19 cellular contexts compared by ENCODE assay signal in genomic region chr7:101968720-101969466, GRCh38.
A peak's percentile ranks its signal among the peaks of the same experiment; 100 is the strongest.
DNase-seq lines count a peak whose midpoint lies in the region; ATAC-seq, FAIRE-seq and TF ChIP-seq lines count a peak whose summit lies in the region.
"Had no signal": no experiment of that assay in that cellular context is flagged by ENCODE, and none has a peak within 500 bp of the region (broad histone marks: within the 10 kb centered on the region; RNA-seq: fewer than 3 reads in every experiment).

No MANE protein-coding gene starts in this region.

- ATAC-seq in SK-N-SH treated with all-trans-retinoic acid at 6 μM for 48 hours, result no peak
- ATAC-seq in left colon, result peak; percentile 45
- ATAC-seq: GM12878 had no signal

- no peak for FAIRE-seq in H54 (lab: Jason Lieb, UNC)
- FAIRE-seq: GM12878 had no signal

- H3K4me1 ChIP-seq in SK-N-SH (ENCODE audit: control insufficient read depth in 1 of 2, insufficient read depth in 2 of 2, low read depth in 1 of 2, low read length in 1 of 2), result peaks cover 0 to 31% of the 10 kb centered on the region in 2 experiments; a peak in 1 of 4 replicates
- peaks cover 66% of the 10 kb centered on the region for H3K4me1 ChIP-seq in OCI-LY7 (ENCODE audit: insufficient read depth, low read length, poor library complexity, severe bottlenecking)
- H3K4me1 ChIP-seq in spleen, result peaks cover 0 to 4% (median 0%) of the 10 kb centered on the region in 6 donors
- no peaks in the 10 kb centered on the region for H3K4me1 ChIP-seq in stomach
- H3K4me1 ChIP-seq: SJSA1 had no signal

- no peak for TF ChIP-seq CTCF in SK-N-SH (IDR thresholded peaks at IDR 0.05)
- no peak for TF ChIP-seq CTCF in OCI-LY7 (conservative IDR thresholded peaks at IDR 0.05; ENCODE audit: low read length)
- no peak for TF ChIP-seq CTCF in spleen (IDR thresholded peaks at IDR 0.05 in 8 of 11, conservative IDR thresholded peaks at IDR 0.05 in 3 of 11)
- TF ChIP-seq CTCF in stomach (IDR thresholded peaks at IDR 0.05), result no peak

- H3K9me2 ChIP-seq in SK-N-SH, result no peaks in the 10 kb centered on the region
- H3K9me2 ChIP-seq in OCI-LY7 (ENCODE audit: insufficient read depth, low read length), result no peaks in the 10 kb centered on the region

- intact Hi-C loops in OCI-LY7 (cut with micrococcal nuclease; ENCODE audit: unreplicated experiment) (no loop called here), left colon (cut with DNase I, micrococcal nuclease) (no loop called here), spleen (cut with DNase I; ENCODE audit: low total_unique reads) (no loop called here), stomach (cut with DNase I; ENCODE audit: low total_unique reads) (no loop called here)

- H2AFZ ChIP-seq in SK-N-SH (ENCODE audit: low read depth) (no peak overlapping the region), OCI-LY7 (ENCODE audit: low read length) (no peak overlapping the region)

- H3K4me3 ChIP-seq in SK-N-SH (ENCODE audit: low read depth in 2 of 2, low read length in 1 of 2) (no peak overlapping the region), OCI-LY7 (ENCODE audit: low read depth, low read length, poor library complexity, severe bottlenecking) (peak overlapping the region; percentile 30), spleen (no peak overlapping the region), stomach (no peak overlapping the region)
- H3K4me3 ChIP-seq: GM12878, SJSA1 had no signal

- 0 out of 2 replicates have a peak, but pooled peaks have one; percentile 26 for TF ChIP-seq RAD21 in SK-N-SH (IDR thresholded peaks at IDR 0.05; ENCODE audit: low read length)

- BruUV-seq in OCI-LY7 (replicated peaks; lab: Mats Ljungman, UMichigan), result no TSS peak

- H3K27ac ChIP-seq in SK-N-SH (ENCODE audit: low read depth in 2 of 2, low read length in 1 of 2) (no peak overlapping the region; a peak in 1 of 4 replicates), OCI-LY7 (ENCODE audit: low read depth, low read length, poor library complexity, severe bottlenecking) (peak overlapping the region; percentile 85), spleen (no peak overlapping the region), stomach (no peak overlapping the region)
- H3K27ac ChIP-seq: 22Rv1, HL-60, SJSA1 had no signal

- H3K79me2 ChIP-seq in SK-N-SH (ENCODE audit: insufficient read depth) (peaks cover 58% of the 10 kb centered on the region; the same call in 1 of the 2 replicates), OCI-LY7 (ENCODE audit: insufficient read depth, low read depth, low read length) (peaks cover 87% of the 10 kb centered on the region)

- POLR2A ChIA-PET in SK-N-SH (lab: Yijun Ruan, JAX), result no interaction called here
- POLR2A ChIA-PET in OCI-LY7 (lab: Charles Lee), result interaction anchor here (0.7 to 1.2 kb wide), 3 partner anchors 13 to 160 kb away, joined by 3 to 5 read pairs (median 4); no protein-coding TSS in a partner anchor

- CTCF ChIA-PET in SK-N-SH (lab: Yijun Ruan, JAX), result interaction anchor here (0.7 to 1.0 kb wide), 4 partner anchors 11 to 824 kb away, joined by 3 read pairs; no protein-coding TSS in a partner anchor
- CTCF ChIA-PET in OCI-LY7 (lab: Charles Lee; ENCODE audit: unreplicated experiment), result no interaction called here

- 88% methylated on average over 6 of the region's 6 CpGs for WGBS in SK-N-SH (ENCODE audit: low lambda C conversion rate)
- 75 to 87% (median 84%) methylated on average over 5 to 6 of the region's 6 CpGs for WGBS in spleen, 5 donors
- WGBS in stomach, 5 donors, result 77 to 91% (median 87%) methylated on average over 6 of the region's 6 CpGs

- peaks cover 12% of the 10 kb centered on the region; the same call in 1 of the 2 replicates for H4K20me1 ChIP-seq in SK-N-SH (ENCODE audit: insufficient read depth)
- H4K20me1 ChIP-seq in OCI-LY7 (ENCODE audit: insufficient read depth, low read length), result no peaks in the 10 kb centered on the region

- TF ChIP-seq POLR2A in spleen (IDR thresholded peaks at IDR 0.05), result no peak
- no peak for TF ChIP-seq POLR2A in H54 (IDR thresholded peaks at IDR 0.05; ENCODE audit: low read depth, low read length)
- no peak for TF ChIP-seq POLR2A in stomach (IDR thresholded peaks at IDR 0.05)

- H3K27me3 ChIP-seq in SK-N-SH (ENCODE audit: insufficient read depth), result no peaks in the 10 kb centered on the region
- no peaks in the 10 kb centered on the region for H3K27me3 ChIP-seq in spleen (replicated peaks in 1 of 7)
- H3K27me3 ChIP-seq in stomach, result no peaks in the 10 kb centered on the region
- H3K27me3 ChIP-seq: SJSA1 had no signal

- TF ChIP-seq EP300 in SK-N-SH (IDR thresholded peaks at IDR 0.05; ENCODE audit: borderline replicate concordance in 1 of 2, low read depth in 1 of 2, low read length in 1 of 2) (peak in 1 of 2 experiments; percentile 82; a peak in 2 of 4 replicates), stomach (IDR thresholded peaks at IDR 0.05) (no peak)

- H3K4me2 ChIP-seq in SK-N-SH, result no peak overlapping the region
- H3K4me2 ChIP-seq in OCI-LY7 (ENCODE audit: low read length), result peak overlapping the region; percentile 63

- H3K36me3 ChIP-seq in SK-N-SH (replicated peaks in 1 of 2; ENCODE audit: control insufficient read depth in 1 of 2, insufficient read depth in 2 of 2, low read length in 1 of 2) (no peaks in the 10 kb centered on the region), OCI-LY7 (ENCODE audit: insufficient read depth, low read length) (peaks cover 79% of the 10 kb centered on the region), spleen (peaks cover 0 to 17% (median 0%) of the 10 kb centered on the region in 6 donors), stomach (peaks cover 0 to 12% (median 3%) of the 10 kb centered on the region in 4 donors)

- H3K9ac ChIP-seq in SK-N-SH, result no peak overlapping the region

- DNase-seq in SK-N-SH (peak; percentile 67), OCI-LY7 (ENCODE audit: low spot score) (no peak), left colon (no peak), spleen (peak; percentile 32), H54 (ENCODE audit: insufficient read length, low spot score) (no peak), stomach (no peak), NCI-H2029 (lab: John Stamatoyannopoulos, UW) (no peak)
- DNase-seq: CD4-positive, CD25-positive, alpha-beta regulatory T cell; COR-L47; DMS 273 treated with DMSO at 0.1 percent for 48 hours; NCI-H1105; NCI-H2227 treated with DMSO at 0.1 percent for 48 hours; NCI-H524; NCI-H82 had no signal

- H3K9me3 ChIP-seq in SK-N-SH (no peaks in the 10 kb centered on the region), OCI-LY7 (ENCODE audit: low read length) (no peaks in the 10 kb centered on the region), spleen (no peaks in the 10 kb centered on the region), stomach (no peaks in the 10 kb centered on the region)
- H3K9me3 ChIP-seq: SJSA1 had no signal

- H3F3A ChIP-seq in SK-N-SH (replicated peaks; ENCODE audit: insufficient read depth), result no peaks in the 10 kb centered on the region

TF ChIP-seq in SK-N-SH, 30 proteins besides CTCF, POLR2A, EP300 and RAD21:
- TF ChIP-seq RCOR1 (IDR thresholded peaks at IDR 0.05; ENCODE audit: low read length) (peak; percentile 69; the same call in 1 of the 2 replicates), FOSL2 (IDR thresholded peaks at IDR 0.05; ENCODE audit: borderline replicate concordance, low read depth) (no peak), MXI1 (IDR thresholded peaks at IDR 0.05; ENCODE audit: low read depth, low read length) (peak; percentile 61; the same call in 1 of the 2 replicates), USF1 (IDR thresholded peaks at IDR 0.05; ENCODE audit: borderline replicate concordance, low read depth) (no peak), GATA2 (CRISPR knock-in tag; IDR thresholded peaks at IDR 0.05) (peak; percentile 88), CHD2 (IDR thresholded peaks at IDR 0.05; ENCODE audit: low read length, partially characterized antibody) (peak; percentile 62)

TF ChIP-seq in SK-N-SH treated with all-trans-retinoic acid at 6 μM for 48 hours, 23 proteins besides CTCF, POLR2A, EP300 and RAD21:
- TF ChIP-seq ZFP3 (CRISPR knock-in tag; IDR thresholded peaks at IDR 0.05) (no peak), ZNF70 (CRISPR knock-in tag; IDR thresholded peaks at IDR 0.05) (no peak), RARB (CRISPR knock-in tag; IDR thresholded peaks at IDR 0.05) (no peak), SNAI2 (CRISPR knock-in tag; IDR thresholded peaks at IDR 0.05) (no peak), ZNF8 (CRISPR knock-in tag; IDR thresholded peaks at IDR 0.05) (no peak), CSDC2 (CRISPR knock-in tag; IDR thresholded peaks at IDR 0.05) (no peak)

Comparison
In these comparisons a context has a peak if more than half of its experiments do, and no peak if none do; other contexts are left out.
1. DNase-seq: peak in SK-N-SH (single experiment) and spleen (single experiment); none in OCI-LY7 (single experiment), left colon (0 of 2), H54 (single experiment), stomach (single experiment) and NCI-H2029 (single experiment).